12 cellular contexts compared by ENCODE assay signal in the genomic region with DNA sequence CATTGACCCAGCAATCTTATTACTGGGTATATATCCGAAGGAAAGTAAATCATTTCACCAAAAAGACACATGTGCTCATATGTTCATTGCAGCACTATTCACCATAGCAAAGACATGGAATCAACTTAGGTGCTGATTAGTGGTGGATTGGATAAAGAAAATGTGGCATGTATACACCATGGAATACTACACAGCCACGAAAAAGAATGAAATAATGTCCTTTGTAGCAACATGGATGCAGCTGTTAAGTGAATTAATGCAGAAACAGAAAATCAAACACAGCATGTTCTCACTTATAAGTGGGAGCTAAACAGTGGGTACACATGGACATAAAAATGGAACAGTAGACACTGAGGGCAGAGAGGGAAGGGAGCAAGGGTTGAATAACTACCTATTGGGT. TPM values are rescaled to one million over a fixed set of nuclear protein-coding genes. Genes with fewer than 3 reads are reported as not detected.
"Had no signal": no experiment of that assay in that cellular context is flagged by ENCODE, and none has a peak within 500 bp of the region (broad histone marks: within the 10 kb centered on the region; RNA-seq: fewer than 3 reads in every experiment).

No MANE protein-coding gene starts in this region.

RNA-seq across cellular contexts. Expression of a gene that starts 11.5 kb away (rescaled TPM):
- total RNA-seq: OCI-LY7, PC-3, PC-9, Peyer's patch, Right ventricle myocardium inferior, Right ventricle myocardium superior, RPMI7951, SJCRH30, SJSA1, SK-MEL-5, T-cell had no signal
- polyA plus RNA-seq: SK-N-SH had no signal
